ENCODE assay signal across 10 cellular contexts in the genomic region with DNA sequence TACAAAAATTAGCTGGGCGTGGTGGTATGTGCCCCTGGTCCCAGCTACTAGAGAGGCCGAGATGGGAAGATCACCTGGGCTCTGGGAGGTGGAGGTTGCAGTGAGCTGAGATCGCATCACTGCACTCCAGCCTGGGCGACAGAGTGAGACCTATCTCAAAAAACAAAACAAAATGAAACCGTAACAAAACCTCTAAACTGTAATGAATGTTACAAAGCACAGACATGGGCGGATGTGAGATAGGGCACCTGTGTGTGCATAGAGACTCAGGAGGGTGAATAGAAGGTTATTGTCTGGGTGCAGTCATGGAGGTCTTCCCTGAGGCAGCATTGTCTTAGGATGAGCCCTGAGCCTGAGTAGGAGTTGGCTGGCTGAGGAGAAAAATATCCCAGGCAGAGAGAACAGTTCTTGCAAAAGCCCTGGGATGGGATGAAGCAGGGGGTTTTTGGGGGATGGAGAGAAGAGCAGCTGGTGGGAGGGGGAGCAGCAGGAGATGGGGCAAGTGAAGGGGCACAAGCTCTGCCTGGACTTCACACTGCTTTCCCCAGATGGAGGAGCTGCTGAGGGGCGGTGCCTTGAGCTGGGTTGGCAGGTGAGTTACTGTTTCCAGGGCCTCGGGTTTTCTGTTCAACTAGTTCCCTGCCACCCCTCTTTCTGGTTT. TPM values are rescaled to one million over a fixed set of nuclear protein-coding genes. Genes with fewer than 3 reads are reported as not detected.
DNase-seq lines count a peak whose midpoint lies in the region; ATAC-seq and TF ChIP-seq lines count a peak whose summit lies in the region.
"Had no signal": no experiment of that assay in that cellular context is flagged by ENCODE, and none has a peak within 500 bp of the region (broad histone marks: within the 10 kb centered on the region; RNA-seq: fewer than 3 reads in every experiment).

No MANE protein-coding gene starts in this region.

- no peak for TF ChIP-seq EP300 in upper lobe of left lung (IDR thresholded peaks at IDR 0.05)

- H3K27ac ChIP-seq in upper lobe of left lung: peak overlapping the region in 1 of 4 donors; percentile 12
- H3K27ac ChIP-seq in substantia nigra (ENCODE audit: low read depth, low read length, poor library complexity, severe bottlenecking): no peak overlapping the region
- H3K27ac ChIP-seq: ascending aorta had no signal

- H3K27ac Mint-ChIP-seq in naive B cell: peak overlapping the region; percentile 26 to 98 (median 86)

- H3K4me1 ChIP-seq in upper lobe of left lung: peaks cover 5 to 9% (median 7%) of the 10 kb centered on the region in 4 donors

- peak overlapping the region; percentile 13 to 86 (median 72) for H3K4me3 Mint-ChIP-seq in naive B cell

- H3K9me3 ChIP-seq in upper lobe of left lung: no peaks in the 10 kb centered on the region
- H3K9me3 ChIP-seq: ascending aorta had no signal

- TF ChIP-seq POLR2A in upper lobe of left lung (IDR thresholded peaks at IDR 0.05): no peak

- no peak overlapping the region for H3K4me3 ChIP-seq in upper lobe of left lung
- H3K4me3 ChIP-seq: ascending aorta had no signal

- H3K27me3 Mint-ChIP-seq in naive B cell: no peaks in the 10 kb centered on the region

- peak; percentile 56 for ATAC-seq in GM18511 (IDR thresholded peaks at IDR 0.05; ENCODE audit: unreplicated experiment)
- peak; percentile 36 for ATAC-seq in GM21423 (IDR thresholded peaks at IDR 0.05; ENCODE audit: unreplicated experiment)
- ATAC-seq in HG03342 (IDR thresholded peaks at IDR 0.05; ENCODE audit: unreplicated experiment): peak; percentile 42
- ATAC-seq in naive B cell (ENCODE audit: low read depth in 2 of 2): peak; percentile 35 to 61
- no peak for ATAC-seq in upper lobe of left lung (ENCODE audit: low FRiP score in 2 of 2)

- DNase-seq in naive B cell: no peak
- DNase-seq in NK-92 (lab: John Stamatoyannopoulos, UW; ENCODE audit: unreplicated experiment): no peak
- no peak for DNase-seq in upper lobe of left lung
- no peak for DNase-seq in HUDEP-2 (lab: John Stamatoyannopoulos, UW; ENCODE audit: unreplicated experiment in 76 of 76)
- DNase-seq in substantia nigra (lab: John Stamatoyannopoulos, UW): no peak
- DNase-seq: DMS79 had no signal

- peaks cover 38 to 72% (median 55%) of the 10 kb centered on the region in 3 donors for H3K4me1 Mint-ChIP-seq in naive B cell

- peaks cover 0 to 4% (median 0%) of the 10 kb centered on the region in 4 donors for H3K27me3 ChIP-seq in upper lobe of left lung
- H3K27me3 ChIP-seq: ascending aorta had no signal

- no peaks in the 10 kb centered on the region for H3K36me3 ChIP-seq in upper lobe of left lung
- H3K36me3 ChIP-seq: ascending aorta had no signal

- no peaks in the 10 kb centered on the region for H3K9me3 Mint-ChIP-seq in naive B cell

- TF ChIP-seq CTCF in upper lobe of left lung (IDR thresholded peaks at IDR 0.05): no peak

- H3K36me3 Mint-ChIP-seq in naive B cell: no peaks in the 10 kb centered on the region

- WGBS in upper lobe of left lung, 2 donors: 85 to 92% methylated on average over 8 of the region's 8 CpGs

RNA-seq across cellular contexts. Expression of a gene that starts 5.2 kb away (rescaled TPM):
- 10 to 100 TPM; 62.1 to 82.2 (median 70.3) TPM for polyA plus RNA-seq in naive B cell (ENCODE audit: low read depth in 6 of 6)
- 10 to 100 TPM in 1 of 6 donors, 1 to 10 TPM in 5; 2.3 to 12.3 (median 5.2) TPM for total RNA-seq in upper lobe of left lung

Comparison
In these comparisons a context has a peak if more than half of its experiments do, and no peak if none do; other contexts are left out.
1. ATAC-seq: peak in GM18511 (single experiment), GM21423 (single experiment), HG03342 (single experiment) and naive B cell (2 of 2); none in upper lobe of left lung (0 of 2).